1 cellular context compared by ENCODE assay signal in genomic region chr1:92748138-92748537, GRCh38.
TF ChIP-seq lines count a peak whose summit lies in the region.

No MANE protein-coding gene starts in this region.

TF ChIP-seq in HepG2, 621 proteins besides CTCF, POLR2A, EP300 and RAD21 (continued from another document):
- TF ChIP-seq ZBTB40 (IDR thresholded peaks at IDR 0.05), result no peak
- TF ChIP-seq ZBTB40 (CRISPR knock-in tag; IDR thresholded peaks at IDR 0.05), result no peak
- TF ChIP-seq NONO (IDR thresholded peaks at IDR 0.05), result no peak
- no peak for TF ChIP-seq NONO (CRISPR knock-in tag; conservative IDR thresholded peaks at IDR 0.05)
- TF ChIP-seq ZNF660 (CRISPR knock-in tag; IDR thresholded peaks at IDR 0.05; ENCODE audit: borderline replicate concordance, low read depth), result no peak
- no peak for TF ChIP-seq ZNF354B (CRISPR knock-in tag; IDR thresholded peaks at IDR 0.05)
- no peak for TF ChIP-seq ZNF512B (CRISPR knock-in tag; IDR thresholded peaks at IDR 0.05; ENCODE audit: borderline replicate concordance)
- no peak for TF ChIP-seq MIER3 (CRISPR knock-in tag; IDR thresholded peaks at IDR 0.05; ENCODE audit: borderline replicate concordance)
- no peak for TF ChIP-seq JARID2 (CRISPR knock-in tag; IDR thresholded peaks at IDR 0.05; ENCODE audit: insufficient replicate concordance)
